1 cellular context compared by ENCODE assay signal in genomic region chr2:159737917-159738296, GRCh38.
TF ChIP-seq lines count a peak whose summit lies in the region.

No MANE protein-coding gene starts in this region.

TF ChIP-seq in IMR-90, 13 proteins besides CTCF, POLR2A, EP300 and RAD21 (continued from another document):
- TF ChIP-seq CHD1 (IDR thresholded peaks at IDR 0.05; ENCODE audit: low read depth, low read length) = no peak
- no peak for TF ChIP-seq USF2 (IDR thresholded peaks at IDR 0.05; ENCODE audit: low read depth, low read length)
- no peak for TF ChIP-seq RCOR1 (IDR thresholded peaks at IDR 0.05; ENCODE audit: insufficient replicate concordance, low read length)
- no peak for TF ChIP-seq FOS (IDR thresholded peaks at IDR 0.05; ENCODE audit: low read depth, low read length)
- no peak for TF ChIP-seq RFX5 (IDR thresholded peaks at IDR 0.05; ENCODE audit: low read depth, low read length)
- TF ChIP-seq NFE2L2 (IDR thresholded peaks at IDR 0.05; ENCODE audit: low read depth, low read length) = no peak
- no peak for TF ChIP-seq BHLHE40 (IDR thresholded peaks at IDR 0.05; ENCODE audit: low read depth, low read length)
- no peak for TF ChIP-seq CEBPB (IDR thresholded peaks at IDR 0.05; ENCODE audit: low read depth, low read length)
